7 cellular contexts compared by ENCODE assay signal in the genomic region with DNA sequence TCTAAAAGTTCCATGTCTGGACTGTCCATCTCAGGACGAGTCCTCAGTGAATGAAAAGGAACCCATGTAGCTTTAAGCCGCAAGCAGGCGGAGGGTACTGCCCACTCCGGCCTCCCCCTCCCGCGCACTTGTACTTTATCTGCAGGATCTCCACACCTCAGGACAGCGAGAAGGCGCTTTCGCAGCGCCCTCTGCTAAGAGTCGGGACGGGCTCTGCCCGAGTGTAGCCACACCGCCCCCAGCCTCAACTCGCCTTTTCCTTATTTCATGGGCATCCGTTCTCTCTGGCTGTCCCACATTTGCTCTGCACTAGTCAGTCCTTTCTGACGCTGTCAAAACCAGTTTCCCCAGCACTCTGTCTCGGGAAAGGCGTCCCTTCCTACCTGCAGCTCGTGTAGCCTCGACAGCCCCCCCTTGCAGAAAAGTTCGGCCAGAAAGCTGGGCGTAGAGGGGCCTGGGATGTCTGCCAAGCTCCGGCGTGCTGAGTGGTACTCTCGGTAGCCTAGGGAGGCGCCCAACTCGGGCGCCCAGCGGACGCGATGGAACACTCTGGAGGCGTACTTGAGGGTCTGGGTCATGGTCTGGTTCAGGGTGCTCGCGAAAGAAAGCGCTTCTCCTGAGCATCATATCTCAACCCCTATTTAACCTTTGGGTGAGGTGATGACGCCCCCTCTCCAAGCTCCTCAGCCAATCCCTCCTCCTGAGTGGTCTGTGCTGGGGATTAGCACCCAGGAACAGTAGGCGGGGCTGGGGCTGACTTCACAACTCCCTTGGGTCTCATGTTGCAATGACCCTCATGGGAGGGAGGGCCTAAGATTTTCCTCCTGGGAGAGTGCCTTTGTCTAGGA. TPM values are rescaled to one million over a fixed set of nuclear protein-coding genes. Genes with fewer than 3 reads are reported as not detected.
DNase-seq lines count a peak whose midpoint lies in the region; ATAC-seq, FAIRE-seq and TF ChIP-seq lines count a peak whose summit lies in the region.

A gene with protein sequence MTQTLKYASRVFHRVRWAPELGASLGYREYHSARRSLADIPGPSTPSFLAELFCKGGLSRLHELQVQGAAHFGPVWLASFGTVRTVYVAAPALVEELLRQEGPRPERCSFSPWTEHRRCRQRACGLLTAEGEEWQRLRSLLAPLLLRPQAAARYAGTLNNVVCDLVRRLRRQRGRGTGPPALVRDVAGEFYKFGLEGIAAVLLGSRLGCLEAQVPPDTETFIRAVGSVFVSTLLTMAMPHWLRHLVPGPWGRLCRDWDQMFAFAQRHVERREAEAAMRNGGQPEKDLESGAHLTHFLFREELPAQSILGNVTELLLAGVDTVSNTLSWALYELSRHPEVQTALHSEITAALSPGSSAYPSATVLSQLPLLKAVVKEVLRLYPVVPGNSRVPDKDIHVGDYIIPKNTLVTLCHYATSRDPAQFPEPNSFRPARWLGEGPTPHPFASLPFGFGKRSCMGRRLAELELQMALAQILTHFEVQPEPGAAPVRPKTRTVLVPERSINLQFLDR (minus strand): TSS at position 615 of the 848 bp plus-strand sequence. CDS start 37 bp downstream, at position 578.

- ATAC-seq in GM21717 (IDR thresholded peaks at IDR 0.05; ENCODE audit: unreplicated experiment) (no peak), GM21619 (IDR thresholded peaks at IDR 0.05; ENCODE audit: unreplicated experiment) (no peak), HG03521 (IDR thresholded peaks at IDR 0.05; ENCODE audit: unreplicated experiment) (no peak)

- peak within 1 kb of the TSS; percentile 25; the same call in 1 of the 2 replicates for H2AFZ ChIP-seq in GM23248
- H2AFZ ChIP-seq in endothelial cell of umbilical vein (ENCODE audit: low read depth, low read length): no peak within 1 kb of the TSS

- H3F3A ChIP-seq in GM23248 (ENCODE audit: insufficient read depth): peaks cover 4% of the 10 kb centered on the region; the same call in 1 of the 2 replicates

- H3K36me3 ChIP-seq in GM23248 (ENCODE audit: low read depth): no peaks in the 10 kb centered on the region
- H3K36me3 ChIP-seq in endothelial cell of umbilical vein (ENCODE audit: control insufficient read depth in 2 of 2, extremely low read depth in 1 of 2, insufficient read depth in 2 of 2, low read length in 2 of 2): peaks cover 0 to 2% of the 10 kb centered on the region in 2 experiments

- no peak for TF ChIP-seq POLR2A in endothelial cell of umbilical vein (IDR thresholded peaks at IDR 0.05; ENCODE audit: low read depth, low read length)

- no peak within 1 kb of the TSS for H3K27ac Mint-ChIP-seq in neural crest cell (ENCODE audit: unreplicated experiment)

- H3K4me1 ChIP-seq in GM23248 (ENCODE audit: insufficient read depth) (peaks cover 12% of the 10 kb centered on the region; the same call in 1 of the 2 replicates), endothelial cell of umbilical vein (ENCODE audit: control insufficient read depth, extremely low read depth, insufficient read depth, low read length) (peaks cover 25% of the 10 kb centered on the region)

- H3K9ac ChIP-seq in GM23248 (peak within 1 kb of the TSS; percentile 12; the same call in 1 of the 2 replicates), endothelial cell of umbilical vein (replicated peaks; ENCODE audit: extremely low read depth, insufficient read depth, low read length) (no peak within 1 kb of the TSS)

- H3K9me2 ChIP-seq in GM23248 (ENCODE audit: insufficient read depth): no peaks in the 10 kb centered on the region

- WGBS in GM23248 (ENCODE audit: low coverage in 1 of 2, low lambda C conversion rate in 2 of 2, missing lambda C conversion rate in 2 of 2), 2 experiments: 5 to 6% methylated on average over 38 of the region's 38 CpGs

- POLR2A ChIA-PET in endothelial cell of umbilical vein (lab: Charles Lee): no interaction called here

- H3K27me3 Mint-ChIP-seq in neural crest cell (ENCODE audit: low read depth): peaks cover 76% of the 10 kb centered on the region

- no peak for TF ChIP-seq CTCF in endothelial cell of umbilical vein (IDR thresholded peaks at IDR 0.05; ENCODE audit: extremely low read depth in 1 of 2, insufficient read depth in 1 of 2, low read depth in 1 of 2, low read length in 2 of 2)
- no peak for TF ChIP-seq CTCF in neural crest cell (conservative IDR thresholded peaks at IDR 0.05)

- in situ Hi-C loops in GM23248 (cut with MboI): no loop called here

- peak within 1 kb of the TSS; percentile 73 for H3K4me3 Mint-ChIP-seq in neural crest cell

- no peaks in the 10 kb centered on the region for H3K9me3 ChIP-seq in GM23248 (ENCODE audit: low read depth)
- no peaks in the 10 kb centered on the region for H3K9me3 ChIP-seq in endothelial cell of umbilical vein (replicated peaks; ENCODE audit: control insufficient read depth, insufficient read depth, low read length)

- intact Hi-C loops in endothelial cell of umbilical vein (cut with micrococcal nuclease): no loop called here

- H3K27ac ChIP-seq in GM23248 (no peak within 1 kb of the TSS), endothelial cell of umbilical vein (ENCODE audit: insufficient read depth, low read depth, low read length) (no peak within 1 kb of the TSS)

- peaks cover 10% of the 10 kb centered on the region for H3K36me3 Mint-ChIP-seq in neural crest cell (ENCODE audit: low read depth)

- peaks cover 15% of the 10 kb centered on the region for H3K27me3 ChIP-seq in GM23248 (replicated peaks; ENCODE audit: insufficient read depth)
- H3K27me3 ChIP-seq in endothelial cell of umbilical vein (ENCODE audit: control insufficient read depth in 2 of 2, insufficient read depth in 2 of 2, low read length in 2 of 2): peaks cover 33 to 35% of the 10 kb centered on the region in 2 experiments

- H3K4me3 ChIP-seq in GM23248 (peak within 1 kb of the TSS; percentile 65), endothelial cell of umbilical vein (replicated peaks in 1 of 3; ENCODE audit: insufficient read depth in 1 of 3, low read depth in 1 of 3, low read length in 3 of 3) (no peak within 1 kb of the TSS)

- H3K79me2 ChIP-seq in GM23248 (ENCODE audit: insufficient read depth) (peaks cover 13% of the 10 kb centered on the region), endothelial cell of umbilical vein (ENCODE audit: control insufficient read depth, insufficient read depth, low read length) (peaks cover 2% of the 10 kb centered on the region)

- no peak for FAIRE-seq in endothelial cell of umbilical vein (lab: Jason Lieb, UNC)

- DNase-seq in GM23248 (peak; percentile 52), endothelial cell of umbilical vein (ENCODE audit: low read depth, low spot score) (no peak), neural crest cell (ENCODE audit: low read depth, low spot score) (no peak)

- peaks cover 19% of the 10 kb centered on the region for H3K4me1 Mint-ChIP-seq in neural crest cell

- no peaks in the 10 kb centered on the region for H3K9me1 ChIP-seq in endothelial cell of umbilical vein (replicated peaks; ENCODE audit: control insufficient read depth, extremely low read depth, insufficient read depth, low read length)

- CTCF ChIA-PET in endothelial cell of umbilical vein (lab: Charles Lee): interaction anchor here (0.9 to 4.6 kb wide), 6 partner anchors 11 to 139 kb away, joined by 3 to 48 read pairs (median 4); a partner anchor contains a TSS

- no peaks in the 10 kb centered on the region for H3K9me3 Mint-ChIP-seq in neural crest cell

- dilution Hi-C loops in endothelial cell of umbilical vein (cut with MboI; ENCODE audit: extremely low pct_ligation_motif_present, low sequenced_read_pairs): no loop called here

- H4K20me1 ChIP-seq in GM23248 (ENCODE audit: insufficient read depth): no peaks in the 10 kb centered on the region
- no peaks in the 10 kb centered on the region for H4K20me1 ChIP-seq in endothelial cell of umbilical vein (replicated peaks; ENCODE audit: control insufficient read depth, extremely low read depth, insufficient read depth, low read length)

- H3K4me2 ChIP-seq in GM23248 (ENCODE audit: unreplicated experiment) (peak within 1 kb of the TSS; percentile 73), endothelial cell of umbilical vein (ENCODE audit: insufficient read depth, low read length) (peak within 1 kb of the TSS; percentile 5)

- no TSS peak for BruUV-seq in endothelial cell of umbilical vein (replicated peaks; lab: Mats Ljungman, UMichigan)

TF ChIP-seq in PFSK-1, 5 proteins besides CTCF, POLR2A, EP300 and RAD21:
- TF ChIP-seq POLR2AphosphoS5 (IDR thresholded peaks at IDR 0.05; ENCODE audit: low read depth, low read length) (0 out of 2 replicates have a peak, but pooled peaks have one; percentile 15), FOXP2 (optimal IDR thresholded peaks at IDR 0.05; ENCODE audit: borderline replicate concordance, extremely low read depth, extremely low read length, insufficient read depth) (no peak), TAF1 (IDR thresholded peaks at IDR 0.05; ENCODE audit: borderline replicate concordance, insufficient read depth, low read length) (no peak)

TF ChIP-seq in endothelial cell of umbilical vein, 7 proteins besides CTCF, POLR2A, EP300 and RAD21:
- TF ChIP-seq JUN (IDR thresholded peaks at IDR 0.05; ENCODE audit: borderline replicate concordance, insufficient read depth, insufficient read length, low read depth) (no peak), GATA2 (IDR thresholded peaks at IDR 0.05; ENCODE audit: insufficient read depth, insufficient read length, low read depth, low read length) (peak; percentile 61), POLR2AphosphoS5 (IDR thresholded peaks at IDR 0.05; ENCODE audit: insufficient read depth, low read depth, low read length) (no peak)
- TF ChIP-seq, protein P1, sequence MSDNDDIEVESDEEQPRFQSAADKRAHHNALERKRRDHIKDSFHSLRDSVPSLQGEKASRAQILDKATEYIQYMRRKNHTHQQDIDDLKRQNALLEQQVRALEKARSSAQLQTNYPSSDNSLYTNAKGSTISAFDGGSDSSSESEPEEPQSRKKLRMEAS (IDR thresholded peaks at IDR 0.05; ENCODE audit: insufficient read depth, insufficient read length): no peak

RNA-seq across cellular contexts. Expression of the gene that starts here (rescaled TPM):
- total RNA-seq in GM23248 (2014; rRNA removed; shearing (Covaris generic)): 0.86 and 1.0 TPM in 2 replicates
- polyA plus RNA-seq in GM23248 (2016; fragmentation: Nextera tagmentation; extraction: Ambion mirVana) (0.42 and 0.78 TPM in 2 replicates), endothelial cell of umbilical vein (0.62 TPM in 2 replicates)
- polyA plus RNA-seq in PFSK-1 (2012; ENCODE audit: insufficient read length, low read depth): 3.1 TPM
- total RNA-seq in endothelial cell of umbilical vein (2.4 and 2.7 TPM in 2 replicates), neural crest cell (3.2 and 4.2 TPM in 2 replicates)
- polyA plus RNA-seq in endothelial cell of umbilical vein (2011; cell fraction: cytosol; rRNA removed): 0.19 and 0.61 TPM in 2 replicates
- 7.3 and 7.9 TPM in 2 replicates for polyA plus RNA-seq in endothelial cell of umbilical vein (2011; cell fraction: nucleus; rRNA removed)
- polyA plus RNA-seq in endothelial cell of umbilical vein (2012): 0.74 and 0.86 TPM in 2 replicates
- polyA minus RNA-seq in endothelial cell of umbilical vein: 0.87 and 1.2 TPM in 2 replicates
- polyA minus RNA-seq in endothelial cell of umbilical vein (2011; cell fraction: cytosol; rRNA and poly(A)+ RNA removed): 7.6 TPM
- 3.3 and 3.8 TPM in 2 replicates for polyA minus RNA-seq in endothelial cell of umbilical vein (2011; cell fraction: nucleus; rRNA and poly(A)+ RNA removed)
